In the genomic region with DNA sequence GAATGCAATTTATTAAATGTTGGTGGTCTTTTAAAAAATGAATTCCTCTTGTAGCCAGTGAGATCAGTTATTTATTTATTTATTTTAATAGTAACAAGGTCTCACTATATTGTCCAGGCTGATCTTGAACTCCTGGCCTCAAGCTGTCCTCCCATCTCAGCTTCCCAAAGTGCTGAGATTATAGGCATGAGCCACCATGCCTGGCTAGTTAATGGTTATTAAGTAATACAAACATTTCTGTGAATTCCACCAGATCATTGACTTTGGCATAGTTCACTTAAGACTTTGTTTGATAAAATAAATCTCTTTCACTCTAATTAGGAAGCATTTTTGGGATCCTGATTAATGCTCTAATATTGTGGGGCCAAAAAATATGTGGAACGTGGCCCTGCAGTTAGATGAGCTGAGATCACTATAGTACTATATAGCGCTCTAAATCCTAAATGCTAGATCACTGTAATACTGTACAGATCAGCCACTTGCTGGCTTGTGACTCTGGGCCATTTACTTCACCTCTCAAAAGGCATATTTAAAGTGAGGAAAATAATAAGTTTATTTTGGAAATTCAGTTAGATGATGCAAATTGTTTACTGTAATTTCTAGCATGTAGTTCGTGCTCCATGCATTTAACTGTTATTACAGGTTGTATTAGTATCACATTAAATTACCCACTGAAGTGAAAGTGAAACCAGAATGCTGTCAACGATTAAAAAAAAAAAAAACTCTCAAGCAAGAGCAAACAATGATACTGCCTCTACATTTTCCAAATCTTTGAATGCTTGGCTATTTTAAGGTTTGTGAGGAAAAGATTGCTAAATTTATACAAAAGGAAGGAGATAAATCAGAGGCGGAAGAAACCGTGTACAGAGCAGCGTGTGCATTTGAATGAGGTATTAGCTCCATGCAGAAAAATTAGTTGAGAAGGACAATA, we compare ENCODE assay signal across 8 cellular contexts.
A peak's percentile ranks its signal among the peaks of the same experiment; 100 is the strongest.
DNase-seq lines count a peak whose midpoint lies in the region; ATAC-seq and TF ChIP-seq lines count a peak whose summit lies in the region.

No MANE protein-coding gene starts in this region.

- DNase-seq in GM12865 (ENCODE audit: low read depth) (no peak), OCI-M1 (lab: John Stamatoyannopoulos, UW) (peak; percentile 86), GM20000 (ENCODE audit: low spot score) (no peak), iPS-NIHi11 (ENCODE audit: low spot score) (no peak), NCI-H187 (lab: John Stamatoyannopoulos, UW) (no peak)
- no peak for DNase-seq in effector memory CD4-positive, alpha-beta T cell

- H2AFZ ChIP-seq in parathyroid adenoma: peak overlapping the region; percentile 30

- H3K9me3 ChIP-seq in effector memory CD4-positive, alpha-beta T cell (ENCODE audit: control insufficient read depth, low read length): no peaks in the 10 kb centered on the region
- H3K9me3 ChIP-seq in parathyroid adenoma (ENCODE audit: control insufficient read depth, low read length): no peaks in the 10 kb centered on the region

- H3K9ac ChIP-seq in parathyroid adenoma: no peak overlapping the region

- H3K27me3 ChIP-seq in effector memory CD4-positive, alpha-beta T cell (replicated peaks; ENCODE audit: control insufficient read depth, insufficient read depth, low read length, poor library complexity, severe bottlenecking): no peaks in the 10 kb centered on the region
- no peaks in the 10 kb centered on the region for H3K27me3 ChIP-seq in parathyroid adenoma (ENCODE audit: control insufficient read depth, insufficient read depth, low read length)

- peak overlapping the region; percentile 53 for H3K4me2 ChIP-seq in parathyroid adenoma (ENCODE audit: low read length)

- H3K79me2 ChIP-seq in parathyroid adenoma: no peaks in the 10 kb centered on the region

- H3K4me1 ChIP-seq in effector memory CD4-positive, alpha-beta T cell (ENCODE audit: control insufficient read depth, insufficient read depth, low read length, poor library complexity, severe bottlenecking): peaks cover 7% of the 10 kb centered on the region
- no peaks in the 10 kb centered on the region for H3K4me1 ChIP-seq in parathyroid adenoma

- H3K4me3 ChIP-seq in GM12865 (ENCODE audit: low read depth, low read length): peak overlapping the region; percentile 65
- H3K4me3 ChIP-seq in effector memory CD4-positive, alpha-beta T cell (ENCODE audit: insufficient read depth, low read depth, low read length, poor library complexity, severe bottlenecking): peak overlapping the region; percentile 53
- H3K4me3 ChIP-seq in parathyroid adenoma (ENCODE audit: low read depth, low read length): peak overlapping the region; percentile 43

- TF ChIP-seq CTCF in GM12865 (IDR thresholded peaks at IDR 0.05; ENCODE audit: insufficient read depth, low read depth, low read length, missing control alignments) (no peak), parathyroid adenoma (IDR thresholded peaks at IDR 0.05) (no peak), GM20000 (IDR thresholded peaks at IDR 0.05; ENCODE audit: extremely low read depth, missing control alignments) (no peak)

- H3K36me3 ChIP-seq in effector memory CD4-positive, alpha-beta T cell (ENCODE audit: control insufficient read depth, insufficient read depth, low read length): no peaks in the 10 kb centered on the region
- no peaks in the 10 kb centered on the region for H3K36me3 ChIP-seq in parathyroid adenoma (ENCODE audit: control insufficient read depth, insufficient read depth, low read length)

- peak overlapping the region; percentile 61 for H3K27ac ChIP-seq in effector memory CD4-positive, alpha-beta T cell (ENCODE audit: insufficient read depth, low read length, poor library complexity, severe bottlenecking)
- H3K27ac ChIP-seq in parathyroid adenoma: no peak overlapping the region

- ATAC-seq in GM19397 (IDR thresholded peaks at IDR 0.05; ENCODE audit: unreplicated experiment): no peak
